In the genomic region with DNA sequence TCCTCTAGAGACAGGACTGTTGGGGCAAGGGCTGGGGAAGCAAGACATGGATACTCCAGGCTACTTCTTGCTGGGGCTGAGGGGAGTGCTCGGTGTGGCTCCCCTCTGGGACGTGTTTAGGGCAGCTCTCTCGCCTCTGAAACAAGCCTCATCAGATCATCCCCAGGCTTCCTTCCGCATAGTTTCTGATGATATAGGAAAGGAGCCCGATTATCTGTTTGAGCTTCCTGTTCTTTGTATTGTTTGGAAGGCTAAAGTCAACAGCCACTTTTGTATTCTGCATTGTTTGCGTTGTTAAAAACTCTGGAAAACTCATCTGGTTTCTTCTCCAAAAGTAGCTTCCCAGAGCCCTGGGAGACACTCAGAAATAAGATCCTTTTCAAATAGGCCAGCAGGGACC, we compare ENCODE assay signal across 14 cellular contexts. TPM values are rescaled to one million over a fixed set of nuclear protein-coding genes. Genes with fewer than 3 reads are reported as not detected.
DNase-seq lines count a peak whose midpoint lies in the region; ATAC-seq, FAIRE-seq and TF ChIP-seq lines count a peak whose summit lies in the region.
"Had no signal": no experiment of that assay in that cellular context is flagged by ENCODE, and none has a peak within 500 bp of the region (broad histone marks: within the 10 kb centered on the region; RNA-seq: fewer than 3 reads in every experiment).

No MANE protein-coding gene starts in this region.

- no peak for FAIRE-seq in astrocyte (lab: Jason Lieb, UNC)
- FAIRE-seq: RCC 7860 had no signal

- peak overlapping the region; percentile 2 for H3K4me2 ChIP-seq in astrocyte (ENCODE audit: low read length)

- H3K79me2 ChIP-seq in astrocyte (ENCODE audit: insufficient read depth, low read length), result peaks cover 100% of the 10 kb centered on the region

- H3K27me3 ChIP-seq in astrocyte (ENCODE audit: insufficient read depth, low read length) (no peaks in the 10 kb centered on the region), WERI-Rb-1 (ENCODE audit: insufficient read depth, low read depth, severe bottlenecking) (no peaks in the 10 kb centered on the region)
- H3K27me3 ChIP-seq: body of pancreas had no signal

- peak overlapping the region; percentile 83 for H3K27ac Mint-ChIP-seq in stimulated activated naive CD8-positive, alpha-beta T cell treated with anti-CD3 and anti-CD28 coated beads, Interleukin-15, Interleukin-2, amounts not matched to agents 100 ng/mL and 50 ng/mL, for 24 hours
- H3K27ac Mint-ChIP-seq in astrocyte (ENCODE audit: unreplicated experiment) (no peak overlapping the region), naive B cell (peak overlapping the region; percentile 51 to 99 (median 72)), type B pancreatic cell (no peak overlapping the region)
- H3K27ac Mint-ChIP-seq: mesothelial cell of epicardium had no signal

- peaks cover 100% of the 10 kb centered on the region for H3K4me1 Mint-ChIP-seq in stimulated activated naive CD8-positive, alpha-beta T cell treated with anti-CD3 and anti-CD28 coated beads, Interleukin-15, Interleukin-2, amounts not matched to agents 100 ng/mL and 50 ng/mL, for 24 hours (ENCODE audit: low read depth)
- H3K4me1 Mint-ChIP-seq in astrocyte (ENCODE audit: low read depth, unreplicated experiment) (peaks cover 17% of the 10 kb centered on the region), naive B cell (peaks cover 54 to 96% (median 75%) of the 10 kb centered on the region in 3 donors), type B pancreatic cell (ENCODE audit: unreplicated experiment) (peaks cover 13% of the 10 kb centered on the region)
- H3K4me1 Mint-ChIP-seq: mesothelial cell of epicardium had no signal

- ATAC-seq in stimulated activated naive CD8-positive, alpha-beta T cell treated with anti-CD3 and anti-CD28 coated beads, Interleukin-15, Interleukin-2, amounts not matched to agents 100 U/mL and 50 U/mL, for 24 hours, result no peak
- ATAC-seq in naive B cell (ENCODE audit: low read depth in 2 of 2) (no peak), GM18868 (IDR thresholded peaks at IDR 0.05; ENCODE audit: unreplicated experiment) (no peak), HG03571 (IDR thresholded peaks at IDR 0.05; ENCODE audit: unreplicated experiment) (no peak)

- no peak overlapping the region for H3K4me3 Mint-ChIP-seq in stimulated activated naive CD8-positive, alpha-beta T cell treated with anti-CD3 and anti-CD28 coated beads, Interleukin-15, Interleukin-2, amounts not matched to agents 100 ng/mL and 50 ng/mL, for 24 hours
- H3K4me3 Mint-ChIP-seq in astrocyte (ENCODE audit: unreplicated experiment) (no peak overlapping the region), naive B cell (peak overlapping the region in 1 of 8 donors; percentile 18), type B pancreatic cell (no peak overlapping the region)
- H3K4me3 Mint-ChIP-seq: mesothelial cell of epicardium had no signal

- H3K36me3 ChIP-seq in astrocyte (ENCODE audit: insufficient read depth, low read length) (peaks cover 38% of the 10 kb centered on the region), WERI-Rb-1 (no peaks in the 10 kb centered on the region)

- H2AFZ ChIP-seq in astrocyte (ENCODE audit: low read depth, low read length), result no peak overlapping the region

- no peaks in the 10 kb centered on the region for H3K27me3 Mint-ChIP-seq in stimulated activated naive CD8-positive, alpha-beta T cell treated with anti-CD3 and anti-CD28 coated beads, Interleukin-15, Interleukin-2, amounts not matched to agents 100 ng/mL and 50 ng/mL, for 24 hours
- H3K27me3 Mint-ChIP-seq in astrocyte (ENCODE audit: low read depth, unreplicated experiment) (peaks cover 3% of the 10 kb centered on the region), naive B cell (no peaks in the 10 kb centered on the region), type B pancreatic cell (peaks cover 35% of the 10 kb centered on the region)

- no peak overlapping the region for H3K27ac ChIP-seq in astrocyte (ENCODE audit: low read depth, low read length)
- no peak overlapping the region for H3K27ac ChIP-seq in WERI-Rb-1

- H3K9me3 ChIP-seq in astrocyte (ENCODE audit: insufficient read depth, low read depth, low read length) (no peaks in the 10 kb centered on the region), WERI-Rb-1 (ENCODE audit: severe bottlenecking) (peaks cover 3% of the 10 kb centered on the region)
- H3K9me3 ChIP-seq: body of pancreas had no signal

- TF ChIP-seq CTCF in astrocyte (IDR thresholded peaks at IDR 0.05; ENCODE audit: insufficient read depth, low read depth, low read length) (no peak), WERI-Rb-1 (IDR thresholded peaks at IDR 0.05; ENCODE audit: low read depth, low read length) (no peak), type B pancreatic cell (conservative IDR thresholded peaks at IDR 0.05) (no peak)

- peaks cover 29% of the 10 kb centered on the region for H3K4me1 ChIP-seq in astrocyte (ENCODE audit: insufficient read depth, low read length)

- no peaks in the 10 kb centered on the region for H3K9me3 Mint-ChIP-seq in stimulated activated naive CD8-positive, alpha-beta T cell treated with anti-CD3 and anti-CD28 coated beads, Interleukin-15, Interleukin-2, amounts not matched to agents 100 ng/mL and 50 ng/mL, for 24 hours
- no peaks in the 10 kb centered on the region for H3K9me3 Mint-ChIP-seq in astrocyte (ENCODE audit: unreplicated experiment)
- peaks cover 0 to 4% (median 0%) of the 10 kb centered on the region in 7 donors for H3K9me3 Mint-ChIP-seq in naive B cell
- H3K9me3 Mint-ChIP-seq in type B pancreatic cell, result peaks cover under 1% of the 10 kb centered on the region
- H3K9me3 Mint-ChIP-seq: mesothelial cell of epicardium had no signal

- DNase-seq in stimulated activated naive CD8-positive, alpha-beta T cell treated with anti-CD3 and anti-CD28 coated beads, Interleukin-15, Interleukin-2, amounts not matched to agents 100 U/mL and 50 U/mL, for 24 hours, result no peak
- DNase-seq in astrocyte (ENCODE audit: low read depth) (no peak), naive B cell (no peak), WERI-Rb-1 (no peak), type B pancreatic cell (ENCODE audit: extremely low spot score, unreplicated experiment) (no peak)
- DNase-seq: activated CD4-positive, alpha-beta T cell treated with anti-CD3 and anti-CD28 coated beads for 4 hours; NCI-H1694; stimulated activated naive CD4-positive, alpha-beta T cell had no signal

- H3K9ac ChIP-seq in astrocyte (ENCODE audit: low read length), result no peak overlapping the region

- H3K36me3 Mint-ChIP-seq in stimulated activated naive CD8-positive, alpha-beta T cell treated with anti-CD3 and anti-CD28 coated beads, Interleukin-15, Interleukin-2, amounts not matched to agents 100 ng/mL and 50 ng/mL, for 24 hours (ENCODE audit: low read depth), result peaks cover 84% of the 10 kb centered on the region
- peaks cover 2% of the 10 kb centered on the region for H3K36me3 Mint-ChIP-seq in astrocyte (ENCODE audit: low read depth, unreplicated experiment)
- H3K36me3 Mint-ChIP-seq in naive B cell, result peaks cover 16 to 30% of the 10 kb centered on the region in 2 donors
- no peaks in the 10 kb centered on the region for H3K36me3 Mint-ChIP-seq in type B pancreatic cell
- H3K36me3 Mint-ChIP-seq: mesothelial cell of epicardium had no signal

- H3K4me3 ChIP-seq in astrocyte (ENCODE audit: insufficient read depth, low read depth, low read length) (no peak overlapping the region), WERI-Rb-1 (ENCODE audit: low read depth, low read length) (no peak overlapping the region)
- H3K4me3 ChIP-seq: body of pancreas had no signal

- H4K20me1 ChIP-seq in astrocyte (ENCODE audit: insufficient read depth, low read length), result peaks cover 96% of the 10 kb centered on the region

RNA-seq across cellular contexts. Expression of a gene that starts 18.8 kb away (rescaled TPM):
- total RNA-seq in astrocyte (148 and 154 TPM in 2 replicates), type B pancreatic cell (ENCODE audit: low replicate concordance) (46.0 and 54.7 TPM in 2 replicates)
- polyA plus RNA-seq in naive B cell (ENCODE audit: low read depth in 6 of 6), result 100 to 1,000 TPM; 156 to 277 (median 187) TPM

Comparison
In these comparisons a context has a peak if more than half of its experiments do, and no peak if none do; other contexts are left out.
1. H3K27ac Mint-ChIP-seq: peak in stimulated activated naive CD8-positive, alpha-beta T cell treated with anti-CD3 and anti-CD28 coated beads, Interleukin-15, Interleukin-2, amounts not matched to agents 100 ng/mL and 50 ng/mL, for 24 hours (single experiment) and naive B cell (6 of 6); none in astrocyte (single experiment) and type B pancreatic cell (single experiment).